13 cellular contexts compared by ENCODE assay signal in the genomic region with DNA sequence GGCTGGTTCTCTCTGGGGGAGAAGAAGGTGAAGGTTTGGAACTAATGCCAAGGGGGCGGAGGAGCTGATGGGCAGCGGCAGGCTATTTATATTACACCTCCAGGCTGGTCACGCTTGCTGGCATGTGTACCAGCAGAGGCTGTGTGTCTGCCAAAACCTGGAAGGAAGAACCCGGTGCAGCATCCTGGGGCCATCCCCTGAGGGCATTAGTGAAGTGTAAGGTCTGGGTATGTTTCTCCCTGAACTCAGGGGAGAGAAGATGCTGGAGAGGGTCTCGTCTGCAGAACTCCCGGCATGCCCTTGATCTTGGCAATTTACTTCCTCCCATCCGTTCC. TPM values are rescaled to one million over a fixed set of nuclear protein-coding genes. Genes with fewer than 3 reads are reported as not detected.
"Had no signal": no experiment of that assay in that cellular context is flagged by ENCODE, and none has a peak within 500 bp of the region (broad histone marks: within the 10 kb centered on the region; RNA-seq: fewer than 3 reads in every experiment).

No MANE protein-coding gene starts in this region.

- H3K27ac ChIP-seq: body of pancreas, dorsolateral prefrontal cortex, neutrophil had no signal

- DNase-seq: activated naive CD4-positive, alpha-beta T cell treated with anti-CD3 and anti-CD28 coated beads, Interleukin-2, amount 50 U/mL, for 16 hours; naive thymus-derived CD4-positive, alpha-beta T cell; stimulated activated CD4-positive, alpha-beta T cell treated with anti-CD3 and anti-CD28 coated beads, Interleukin-2, amount 100 ng/mL, for 24 hours; stimulated activated naive B cell treated with anti-CD40 and anti-IgM and Interleukin-4, amounts not matched to agents 10 μg/mL and 1 μg/mL and 100 μg/mL, for 72 hours had no signal

- H3K9me3 ChIP-seq: body of pancreas, neutrophil had no signal

- H3K4me3 Mint-ChIP-seq: naive thymus-derived CD4-positive, alpha-beta T cell; stimulated activated naive B cell treated with anti-CD40 and anti-IgM and Interleukin-4, amounts not matched to agents 10 μg/mL and 1 μg/mL and 100 μg/mL, for 72 hours had no signal

- H3K9me3 Mint-ChIP-seq: activated T-helper 2 cell treated with anti-CD3 and anti-CD28 coated beads, Interferon-gamma antibody, Interleukin-2, Interleukin-4, amounts not matched to agents 10 μg/mL and 5 μg/mL and 100 μg/mL, durations not matched to agents 14 hours and 24 hours and 36 hours had no signal

- ATAC-seq: activated CD4-positive, CD25-positive, alpha-beta regulatory T cell treated with anti-CD3 and anti-CD28 coated beads, Interleukin-2, amount 50 U/mL, for 24 hours; body of pancreas; naive thymus-derived CD4-positive, alpha-beta T cell; sciatic nerve; stimulated activated naive B cell treated with anti-CD40 and anti-IgM and Interleukin-4, amounts not matched to agents 10 μg/mL and 1 μg/mL and 100 μg/mL, for 72 hours had no signal

- H3K4me3 ChIP-seq: body of pancreas, dorsolateral prefrontal cortex, lung had no signal

- H3K27ac Mint-ChIP-seq: activated T-helper 2 cell treated with anti-CD3 and anti-CD28 coated beads, Interferon-gamma antibody, Interleukin-2, Interleukin-4, amounts not matched to agents 10 μg/mL and 5 μg/mL and 100 μg/mL, durations not matched to agents 14 hours and 24 hours and 36 hours; naive thymus-derived CD4-positive, alpha-beta T cell; stimulated activated naive B cell treated with anti-CD40 and anti-IgM and Interleukin-4, amounts not matched to agents 10 μg/mL and 1 μg/mL and 100 μg/mL, for 72 hours had no signal

RNA-seq across cellular contexts. Expression of a gene that starts 5.3 kb away (rescaled TPM):
- total RNA-seq: subcutaneous adipose tissue had no signal
- polyA plus RNA-seq: esophagus had no signal
